ENCODE assay signal across 15 cellular contexts in the genomic region with DNA sequence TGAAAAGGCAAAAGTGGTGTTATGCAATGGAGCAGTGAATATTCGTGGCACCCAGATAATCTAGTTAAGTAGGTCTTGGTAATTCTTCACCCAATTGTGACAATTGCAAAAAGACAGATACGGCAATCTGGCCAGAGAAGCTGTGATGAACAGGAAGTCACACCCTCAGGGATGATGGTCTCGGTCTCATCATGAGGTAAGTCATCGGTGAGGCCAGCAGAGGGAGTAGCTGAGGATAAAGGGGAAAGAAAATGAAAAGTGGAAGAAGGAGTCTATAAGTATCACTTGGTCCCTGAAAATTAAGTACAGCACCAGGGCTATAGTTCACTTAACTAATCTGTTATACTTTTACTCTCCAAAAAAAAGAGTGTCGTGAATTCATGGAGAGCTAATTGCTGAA.
A peak's percentile ranks its signal among the peaks of the same experiment; 100 is the strongest.
DNase-seq lines count a peak whose midpoint lies in the region; ATAC-seq and TF ChIP-seq lines count a peak whose summit lies in the region.
"Had no signal": no experiment of that assay in that cellular context is flagged by ENCODE, and none has a peak within 500 bp of the region (broad histone marks: within the 10 kb centered on the region; RNA-seq: fewer than 3 reads in every experiment).

No MANE protein-coding gene starts in this region.

- no peak overlapping the region for H3K27ac ChIP-seq in Karpas-422 (ENCODE audit: low read length)
- no peak overlapping the region for H3K27ac ChIP-seq in SU-DHL-6 (ENCODE audit: low read depth, low read length)
- H3K27ac ChIP-seq in neural progenitor cell, result no peak overlapping the region
- H3K27ac ChIP-seq: uterus had no signal

- H3K36me3 Mint-ChIP-seq in neural progenitor cell, result no peaks in the 10 kb centered on the region
- H3K36me3 Mint-ChIP-seq: brain had no signal

- ATAC-seq in GM18502 (IDR thresholded peaks at IDR 0.05; ENCODE audit: poor library complexity, unreplicated experiment), result no peak
- ATAC-seq: activated CD4-positive, alpha-beta T cell treated with anti-CD3 and anti-CD28 coated beads for 36 hours had no signal

- no peak overlapping the region for H3K27ac Mint-ChIP-seq in neural progenitor cell
- H3K27ac Mint-ChIP-seq: activated CD4-positive, alpha-beta T cell treated with anti-CD3 and anti-CD28 coated beads for 36 hours had no signal

- no peak overlapping the region for H3K4me3 Mint-ChIP-seq in neural progenitor cell
- H3K4me3 Mint-ChIP-seq: activated CD4-positive, alpha-beta T cell treated with anti-CD3 and anti-CD28 coated beads for 36 hours; brain had no signal

- peaks cover 8% of the 10 kb centered on the region for H3K9me3 Mint-ChIP-seq in neural progenitor cell
- H3K9me3 Mint-ChIP-seq: brain had no signal

- H3K27me3 Mint-ChIP-seq in neural progenitor cell (ENCODE audit: insufficient read depth, low read depth), result peaks cover 2% of the 10 kb centered on the region
- H3K27me3 Mint-ChIP-seq: activated CD4-positive, alpha-beta T cell treated with anti-CD3 and anti-CD28 coated beads for 36 hours had no signal

- H3K4me1 Mint-ChIP-seq in neural progenitor cell, result peaks cover 17% of the 10 kb centered on the region
- H3K4me1 Mint-ChIP-seq: activated CD4-positive, alpha-beta T cell treated with anti-CD3 and anti-CD28 coated beads for 36 hours had no signal

- no peak overlapping the region for H3K4me3 ChIP-seq in Karpas-422 (ENCODE audit: low read length)
- H3K4me3 ChIP-seq in SU-DHL-6 (ENCODE audit: insufficient read depth, low read length, poor library complexity, severe bottlenecking), result no peak overlapping the region
- H3K4me3 ChIP-seq in neural progenitor cell, result no peak overlapping the region
- H3K4me3 ChIP-seq: uterus had no signal

- DNase-seq in NCI-H82 (lab: John Stamatoyannopoulos, UW), result peak; percentile 53
- no peak for DNase-seq in NCI-H82 treated with DMSO at 0.1 percent for 48 hours (lab: John Stamatoyannopoulos, UW; ENCODE audit: unreplicated experiment)
- peak; percentile 79 for DNase-seq in Karpas-422
- DNase-seq in neural progenitor cell (ENCODE audit: low spot score), result peak; percentile 7
- no peak for DNase-seq in activated CD4-positive, alpha-beta T cell treated with anti-CD3 and anti-CD28 coated beads, Interleukin-2, amount 50 U/mL, for 48 hours
- DNase-seq in NCI-H2029 (lab: John Stamatoyannopoulos, UW), result no peak
- DNase-seq: activated CD4-positive, alpha-beta T cell treated with anti-CD3 and anti-CD28 coated beads for 36 hours; activated effector memory CD4-positive, alpha-beta T cell treated with anti-CD3 and anti-CD28 coated beads, Interleukin-2, amount 50 U/mL, for 16 hours; NCI-H146; occipital lobe; stimulated activated CD4-positive, alpha-beta T cell treated with anti-CD3 and anti-CD28 coated beads, Interleukin-15, amount 100 ng/mL, for 24 hours; uterus had no signal

- H3K27me3 ChIP-seq in Karpas-422 (ENCODE audit: low read length) (no peaks in the 10 kb centered on the region), SU-DHL-6 (ENCODE audit: low read length) (no peaks in the 10 kb centered on the region), neural progenitor cell (no peaks in the 10 kb centered on the region)
- H3K27me3 ChIP-seq: uterus had no signal

- H3F3A ChIP-seq in SU-DHL-6 (ENCODE audit: insufficient read depth) (no peaks in the 10 kb centered on the region), neural progenitor cell (ENCODE audit: low read depth) (no peaks in the 10 kb centered on the region)

- H3K9me2 ChIP-seq in Karpas-422 (replicated peaks; ENCODE audit: insufficient read depth, low read length) (no peaks in the 10 kb centered on the region), SU-DHL-6 (replicated peaks; ENCODE audit: insufficient read depth, low read length) (no peaks in the 10 kb centered on the region)

- H3K4me1 ChIP-seq in Karpas-422 (ENCODE audit: low read length) (peaks cover 30% of the 10 kb centered on the region), neural progenitor cell (peaks cover 17% of the 10 kb centered on the region)
- H3K4me1 ChIP-seq: uterus had no signal

- no peak overlapping the region for H3K9ac ChIP-seq in Karpas-422 (ENCODE audit: low read length)
- no peak overlapping the region for H3K9ac ChIP-seq in SU-DHL-6 (ENCODE audit: low read length)
- H3K9ac ChIP-seq in neural progenitor cell, result no peak overlapping the region

- H4K20me1 ChIP-seq in Karpas-422 (ENCODE audit: insufficient read depth, low read depth, low read length) (no peaks in the 10 kb centered on the region), SU-DHL-6 (ENCODE audit: low read depth, low read length) (no peaks in the 10 kb centered on the region), neural progenitor cell (ENCODE audit: low read depth) (no peaks in the 10 kb centered on the region)

- H2AFZ ChIP-seq in Karpas-422 (ENCODE audit: low read length) (peak overlapping the region; percentile 34; the same call in 1 of the 2 replicates), SU-DHL-6 (ENCODE audit: low read depth, low read length, severe bottlenecking) (peak overlapping the region; percentile 5), neural progenitor cell (replicated peaks) (no peak overlapping the region)

- no peaks in the 10 kb centered on the region for H3K79me2 ChIP-seq in Karpas-422 (ENCODE audit: low read length)
- H3K79me2 ChIP-seq in SU-DHL-6 (ENCODE audit: insufficient read depth, low read length), result no peaks in the 10 kb centered on the region
- no peaks in the 10 kb centered on the region for H3K79me2 ChIP-seq in neural progenitor cell (ENCODE audit: low read depth)

- H3K9me3 ChIP-seq in Karpas-422 (ENCODE audit: low read length) (peaks cover 3% of the 10 kb centered on the region; the same call in 1 of the 2 replicates), SU-DHL-6 (ENCODE audit: insufficient read depth, low read length) (no peaks in the 10 kb centered on the region), neural progenitor cell (ENCODE audit: low read depth) (no peaks in the 10 kb centered on the region)
- H3K9me3 ChIP-seq: uterus had no signal

- H3K36me3 ChIP-seq in Karpas-422 (ENCODE audit: insufficient read depth, low read length) (no peaks in the 10 kb centered on the region), SU-DHL-6 (ENCODE audit: low read length) (no peaks in the 10 kb centered on the region), neural progenitor cell (no peaks in the 10 kb centered on the region)
- H3K36me3 ChIP-seq: uterus had no signal

- TF ChIP-seq CTCF in SU-DHL-6 (IDR thresholded peaks at IDR 0.05; ENCODE audit: insufficient read depth, low read length, poor library complexity, severe bottlenecking), result no peak
- TF ChIP-seq CTCF in neural progenitor cell (IDR thresholded peaks at IDR 0.05), result peak; percentile 42

- H3K4me2 ChIP-seq in Karpas-422 (ENCODE audit: low read depth, low read length, poor library complexity, severe bottlenecking), result no peak overlapping the region
- H3K4me2 ChIP-seq in SU-DHL-6 (ENCODE audit: low read depth, low read length, poor library complexity, severe bottlenecking), result no peak overlapping the region
- no peak overlapping the region for H3K4me2 ChIP-seq in neural progenitor cell

Comparison
In these comparisons a context has a peak if more than half of its experiments do, and no peak if none do; other contexts are left out.
1. DNase-seq: peak in NCI-H82 (single experiment), Karpas-422 (single experiment) and neural progenitor cell (single experiment); none in NCI-H82 treated with DMSO at 0.1 percent for 48 hours (single experiment), activated CD4-positive, alpha-beta T cell treated with anti-CD3 and anti-CD28 coated beads, Interleukin-2, amount 50 U/mL, for 48 hours (0 of 2) and NCI-H2029 (single experiment).